ENCODE assay signal across 8 cellular contexts in the genomic region with DNA sequence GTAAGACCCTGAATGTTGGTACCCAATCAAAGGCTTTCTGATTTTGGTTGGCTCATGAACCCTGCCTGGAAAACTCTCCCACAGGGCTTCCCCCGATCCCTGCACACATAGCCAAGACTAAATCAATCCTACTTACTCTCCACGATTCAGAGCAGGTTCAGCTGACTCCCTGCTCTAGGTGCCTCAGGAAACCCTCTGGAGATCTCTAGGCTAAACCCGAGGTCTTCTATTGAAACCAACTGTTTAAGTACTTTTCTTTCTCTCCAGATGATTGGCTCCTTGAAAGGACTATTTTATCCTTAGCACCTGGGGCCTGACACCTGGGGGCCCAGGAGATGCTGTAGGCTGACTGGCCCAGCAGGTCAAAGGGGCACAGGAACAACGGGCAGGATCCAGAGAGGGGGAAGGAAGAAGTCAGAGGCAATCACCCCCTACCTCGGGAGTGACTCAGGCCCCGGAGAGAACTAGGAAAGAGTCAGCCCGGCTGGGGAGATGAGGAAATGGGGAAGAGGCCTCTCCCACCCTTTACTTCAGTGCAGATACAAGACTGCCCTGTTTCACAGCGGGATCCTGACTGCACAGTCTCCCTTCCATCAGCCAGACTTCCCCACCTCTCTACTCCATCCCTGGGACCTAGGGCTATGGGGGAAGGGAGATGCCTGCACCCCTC. TPM values are rescaled to one million over a fixed set of nuclear protein-coding genes. Genes with fewer than 3 reads are reported as not detected.
DNase-seq lines count a peak whose midpoint lies in the region; ATAC-seq and TF ChIP-seq lines count a peak whose summit lies in the region.

No MANE protein-coding gene starts in this region.

- H3K36me3 Mint-ChIP-seq in activated CD8-positive, alpha-beta T cell treated with anti-CD3 and anti-CD28 coated beads for 36 hours (ENCODE audit: low read depth) = peaks cover 43% of the 10 kb centered on the region
- peaks cover 23 to 42% of the 10 kb centered on the region in 2 donors for H3K36me3 Mint-ChIP-seq in stimulated activated naive B cell treated with anti-CD40 and anti-IgM and Interleukin-4, amounts not matched to agents 10 μg/mL and 1 μg/mL and 100 μg/mL, for 72 hours

- no peaks in the 10 kb centered on the region for H3K9me3 ChIP-seq in right cardiac atrium (ENCODE audit: control insufficient read depth, low read length)

- H3K4me1 Mint-ChIP-seq in activated CD8-positive, alpha-beta T cell treated with anti-CD3 and anti-CD28 coated beads for 36 hours (ENCODE audit: low read depth) = peaks cover 33% of the 10 kb centered on the region
- H3K4me1 Mint-ChIP-seq in stimulated activated naive B cell treated with anti-CD40 and anti-IgM and Interleukin-4, amounts not matched to agents 10 μg/mL and 1 μg/mL and 100 μg/mL, for 72 hours = peaks cover 41 to 55% of the 10 kb centered on the region in 2 donors

- peak overlapping the region; percentile 86 for H3K27ac Mint-ChIP-seq in activated CD8-positive, alpha-beta T cell treated with anti-CD3 and anti-CD28 coated beads for 36 hours
- peak overlapping the region; percentile 87 for H3K27ac Mint-ChIP-seq in stimulated activated naive B cell treated with anti-CD40 and anti-IgM and Interleukin-4, amounts not matched to agents 10 μg/mL and 1 μg/mL and 100 μg/mL, for 72 hours

- peak overlapping the region; percentile 95 for H3K4me3 Mint-ChIP-seq in activated CD8-positive, alpha-beta T cell treated with anti-CD3 and anti-CD28 coated beads for 36 hours
- H3K4me3 Mint-ChIP-seq in stimulated activated naive B cell treated with anti-CD40 and anti-IgM and Interleukin-4, amounts not matched to agents 10 μg/mL and 1 μg/mL and 100 μg/mL, for 72 hours = peak overlapping the region; percentile 86 to 92

- intact Hi-C loops in activated CD8-positive, alpha-beta T cell treated with anti-CD3 and anti-CD28 coated beads for 36 hours (cut with micrococcal nuclease) = no loop called here
- intact Hi-C loops in right cardiac atrium (cut with DNase I) = no loop called here

- H3K27ac ChIP-seq in right cardiac atrium (ENCODE audit: low read length) = peak overlapping the region; percentile 53

- POLR2A ChIA-PET in activated CD8-positive, alpha-beta T cell treated with anti-CD3 and anti-CD28 coated beads for 36 hours (lab: Charles Lee) = interaction anchor here (1.5 to 8.0 kb wide), 3 partner anchors 11 to 27 kb away, joined by 6 to 73 read pairs (median 7); partner anchors contain the start of genes CD2BP2 and ZNF48

- no peaks in the 10 kb centered on the region for H3K27me3 ChIP-seq in right cardiac atrium (ENCODE audit: control insufficient read depth, insufficient read depth)

- TF ChIP-seq CTCF in HFF-Myc (IDR thresholded peaks at IDR 0.05; ENCODE audit: low read depth, low read length, missing control alignments) = no peak
- no peak for TF ChIP-seq CTCF in activated CD8-positive, alpha-beta T cell treated with anti-CD3 and anti-CD28 coated beads for 36 hours (IDR thresholded peaks at IDR 0.05)

- H3K4me3 ChIP-seq in HFF-Myc (replicated peaks; ENCODE audit: low read depth, low read length) = peak overlapping the region; percentile 88
- H3K4me3 ChIP-seq in right cardiac atrium (ENCODE audit: low read length) = peak overlapping the region; percentile 98

- ATAC-seq in activated CD8-positive, alpha-beta T cell treated with anti-CD3 and anti-CD28 coated beads for 36 hours = no peak
- ATAC-seq in right cardiac atrium (no peak), GM21390 (IDR thresholded peaks at IDR 0.05; ENCODE audit: unreplicated experiment) (no peak), GM21447 (IDR thresholded peaks at IDR 0.05; ENCODE audit: unreplicated experiment) (no peak)
- no peak for ATAC-seq in stimulated activated naive B cell treated with anti-CD40 and anti-IgM and Interleukin-4, amounts not matched to agents 10 μg/mL and 1 μg/mL and 100 μg/mL, for 72 hours (replicated peaks)

- WGBS in right cardiac atrium = 2% methylated on average over 8 of the region's 8 CpGs

- no peaks in the 10 kb centered on the region for H3K9me3 Mint-ChIP-seq in activated CD8-positive, alpha-beta T cell treated with anti-CD3 and anti-CD28 coated beads for 36 hours
- H3K9me3 Mint-ChIP-seq in stimulated activated naive B cell treated with anti-CD40 and anti-IgM and Interleukin-4, amounts not matched to agents 10 μg/mL and 1 μg/mL and 100 μg/mL, for 72 hours = no peaks in the 10 kb centered on the region

- peak; percentile 64 for DNase-seq in AG08396 (ENCODE audit: low spot score)
- DNase-seq in HFF-Myc (ENCODE audit: extremely low read depth, low read depth) = no peak
- no peak for DNase-seq in activated CD8-positive, alpha-beta T cell treated with anti-CD3 and anti-CD28 coated beads for 36 hours
- peak; percentile 45 to 61 (median 53) for DNase-seq in right cardiac atrium
- DNase-seq in stimulated activated naive B cell treated with anti-CD40 and anti-IgM and Interleukin-4, amounts not matched to agents 10 μg/mL and 1 μg/mL and 100 μg/mL, for 72 hours = no peak
- DNase-seq in hippocampal formation (lab: John Stamatoyannopoulos, UW) = no peak

- H3K4me1 ChIP-seq in right cardiac atrium (ENCODE audit: control insufficient read depth, insufficient read depth, low read length) = peaks cover 10% of the 10 kb centered on the region

- no peaks in the 10 kb centered on the region for H3K27me3 Mint-ChIP-seq in activated CD8-positive, alpha-beta T cell treated with anti-CD3 and anti-CD28 coated beads for 36 hours
- H3K27me3 Mint-ChIP-seq in stimulated activated naive B cell treated with anti-CD40 and anti-IgM and Interleukin-4, amounts not matched to agents 10 μg/mL and 1 μg/mL and 100 μg/mL, for 72 hours = no peaks in the 10 kb centered on the region

- CTCF ChIA-PET in activated CD8-positive, alpha-beta T cell treated with anti-CD3 and anti-CD28 coated beads for 36 hours (lab: Charles Lee) = interaction anchor here (1.2 to 1.6 kb wide), 4 partner anchors 10 to 42 kb away, joined by 3 to 6 read pairs (median 4); no protein-coding TSS in a partner anchor

RNA-seq across cellular contexts. Expression of gene TBC1D10B, which starts 2.0 kb away (rescaled TPM):
- total RNA-seq in activated CD8-positive, alpha-beta T cell treated with anti-CD3 and anti-CD28 coated beads for 36 hours = 10 to 100 TPM; 39.7 to 41.3 TPM
- 10 to 100 TPM; 23.4 to 27.7 (median 25.4) TPM for total RNA-seq in right cardiac atrium
- 19.1 TPM for polyA plus RNA-seq in right cardiac atrium

RNA-seq across cellular contexts. Expression of gene MYL11, which starts 6.3 kb away (rescaled TPM):
- 1 to 10 TPM in 1 of 2 experiments, under 1 TPM in 1; 0.87 to 1.2 TPM for total RNA-seq in activated CD8-positive, alpha-beta T cell treated with anti-CD3 and anti-CD28 coated beads for 36 hours
- under 1 TPM in 2 of 4 donors, not detected in 2; 0.35 to 0.94 TPM for total RNA-seq in right cardiac atrium
- 0.86 TPM for polyA plus RNA-seq in right cardiac atrium

RNA-seq across cellular contexts. Expression of gene CD2BP2, which starts 13.1 kb away (rescaled TPM):
- total RNA-seq in activated CD8-positive, alpha-beta T cell treated with anti-CD3 and anti-CD28 coated beads for 36 hours = 10 to 100 TPM; 43.8 to 44.5 TPM
- 10 to 100 TPM; 43.0 to 50.9 (median 45.1) TPM for total RNA-seq in right cardiac atrium
- 31.8 TPM for polyA plus RNA-seq in right cardiac atrium

RNA-seq across cellular contexts. Expression of gene SEPTIN1, which starts 14.1 kb away (rescaled TPM):
- 100 to 1,000 TPM; 163 to 169 TPM for total RNA-seq in activated CD8-positive, alpha-beta T cell treated with anti-CD3 and anti-CD28 coated beads for 36 hours
- 1 to 10 TPM; 1.1 to 3.6 (median 2.7) TPM for total RNA-seq in right cardiac atrium
- 1.6 TPM for polyA plus RNA-seq in right cardiac atrium

RNA-seq across cellular contexts. Expression of gene ZNF48, which starts 27.0 kb away (rescaled TPM):
- total RNA-seq in activated CD8-positive, alpha-beta T cell treated with anti-CD3 and anti-CD28 coated beads for 36 hours = 10 to 100 TPM; 10.4 to 10.9 TPM
- total RNA-seq in right cardiac atrium = 1 to 10 TPM; 6.2 to 8.0 (median 7.5) TPM
- polyA plus RNA-seq in right cardiac atrium = 3.6 TPM

Comparison
In these comparisons a context has a peak if more than half of its experiments do, and no peak if none do; other contexts are left out.
1. DNase-seq: peak in AG08396 (single experiment) and right cardiac atrium (3 of 3); none in HFF-Myc (single experiment), activated CD8-positive, alpha-beta T cell treated with anti-CD3 and anti-CD28 coated beads for 36 hours (single experiment), stimulated activated naive B cell treated with anti-CD40 and anti-IgM and Interleukin-4, amounts not matched to agents 10 μg/mL and 1 μg/mL and 100 μg/mL, for 72 hours (single experiment) and hippocampal formation (0 of 2).